ENCODE assay signal across 8 cellular contexts in the genomic region with DNA sequence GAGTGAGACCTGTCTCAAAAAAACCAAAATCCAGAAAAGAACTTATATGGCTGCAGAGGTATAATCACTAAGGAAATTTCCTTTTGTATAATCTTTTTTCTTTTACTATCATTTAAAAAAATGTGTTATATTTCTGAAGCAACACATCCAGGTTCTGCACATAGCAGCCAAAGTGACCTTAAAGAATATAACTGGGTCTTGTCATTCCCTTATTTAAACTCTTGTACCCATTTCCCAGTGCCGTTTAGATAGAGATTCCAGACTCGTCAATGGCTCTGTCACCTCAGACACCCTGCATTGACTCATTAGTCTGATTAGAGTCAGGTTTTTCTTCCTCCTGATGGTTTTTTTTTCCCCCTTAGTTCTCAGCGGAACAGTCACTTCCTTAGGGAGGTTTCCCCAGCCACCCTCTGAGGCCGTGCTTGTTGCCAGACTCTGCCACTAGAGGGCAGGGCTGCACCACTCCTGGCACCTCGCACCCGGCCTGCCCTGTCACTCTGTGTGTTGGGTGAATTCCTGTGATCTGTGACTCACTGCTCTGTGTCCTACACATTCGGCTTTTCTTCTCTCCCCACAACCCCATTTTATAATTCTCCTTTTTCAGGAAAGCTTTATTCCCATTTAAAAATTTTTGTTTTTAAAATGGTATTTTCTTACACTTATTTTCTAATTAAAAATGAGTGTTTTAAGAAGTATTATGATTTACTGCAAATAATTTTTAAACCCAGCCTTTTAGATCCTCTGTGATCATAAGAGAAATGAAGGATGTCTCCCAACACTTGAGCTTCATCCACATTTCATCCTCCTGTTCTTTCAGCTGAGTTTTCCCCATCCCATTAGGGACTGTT. TPM values are rescaled to one million over a fixed set of nuclear protein-coding genes. Genes with fewer than 3 reads are reported as not detected.
DNase-seq lines count a peak whose midpoint lies in the region; ATAC-seq, FAIRE-seq and TF ChIP-seq lines count a peak whose summit lies in the region.

No MANE protein-coding gene starts in this region.

- FAIRE-seq in astrocyte (lab: Jason Lieb, UNC) = peak; percentile 67

- peak overlapping the region; percentile 59 for H3K27ac Mint-ChIP-seq in astrocyte (ENCODE audit: unreplicated experiment)

- peak overlapping the region; percentile 4 for H3K4me2 ChIP-seq in astrocyte (ENCODE audit: low read length)

- no peaks in the 10 kb centered on the region for H3K9me3 Mint-ChIP-seq in astrocyte (ENCODE audit: unreplicated experiment)

- no peak for TF ChIP-seq POLR2A in sigmoid colon (IDR thresholded peaks at IDR 0.05)

- H3K4me3 ChIP-seq in GM12875 (ENCODE audit: low read depth, low read length) (no peak overlapping the region), astrocyte (ENCODE audit: insufficient read depth, low read depth, low read length) (no peak overlapping the region), sigmoid colon (no peak overlapping the region)

- TF ChIP-seq EP300 in sigmoid colon (IDR thresholded peaks at IDR 0.05) = no peak

- H3K4me1 ChIP-seq in astrocyte (ENCODE audit: insufficient read depth, low read length) (peaks cover 17% of the 10 kb centered on the region), sigmoid colon (peaks cover 0 to 20% (median 15%) of the 10 kb centered on the region in 4 donors)

- no peaks in the 10 kb centered on the region for H3K27me3 ChIP-seq in astrocyte (ENCODE audit: insufficient read depth, low read length)
- H3K27me3 ChIP-seq in sigmoid colon = no peaks in the 10 kb centered on the region

- H3K27ac ChIP-seq in astrocyte (ENCODE audit: low read depth, low read length) (peak overlapping the region; percentile 70), sigmoid colon (peak overlapping the region; percentile 36 to 79 (median 56))

- peaks cover 45% of the 10 kb centered on the region for H4K20me1 ChIP-seq in astrocyte (ENCODE audit: insufficient read depth, low read length)

- peaks cover 12% of the 10 kb centered on the region for H3K79me2 ChIP-seq in astrocyte (ENCODE audit: insufficient read depth, low read length)

- peaks cover 34% of the 10 kb centered on the region for H3K36me3 Mint-ChIP-seq in astrocyte (ENCODE audit: low read depth, unreplicated experiment)

- H3K27me3 Mint-ChIP-seq in astrocyte (ENCODE audit: low read depth, unreplicated experiment) = no peaks in the 10 kb centered on the region

- H3K9me3 ChIP-seq in astrocyte (ENCODE audit: insufficient read depth, low read depth, low read length) = no peaks in the 10 kb centered on the region
- H3K9me3 ChIP-seq in sigmoid colon = no peaks in the 10 kb centered on the region

- peak; percentile 98 for TF ChIP-seq CTCF in GM12875 (IDR thresholded peaks at IDR 0.05; ENCODE audit: borderline replicate concordance, insufficient read depth, low read depth, low read length)
- peak; percentile 96 for TF ChIP-seq CTCF in astrocyte (IDR thresholded peaks at IDR 0.05; ENCODE audit: insufficient read depth, low read depth, low read length)
- TF ChIP-seq CTCF in sigmoid colon (IDR thresholded peaks at IDR 0.05) = peak; percentile 86 to 95 (median 93)

- no peak overlapping the region for H3K4me3 Mint-ChIP-seq in astrocyte (ENCODE audit: unreplicated experiment)

- H3K36me3 ChIP-seq in astrocyte (ENCODE audit: insufficient read depth, low read length) (peaks cover 19% of the 10 kb centered on the region), sigmoid colon (peaks cover 0 to 58% (median 9%) of the 10 kb centered on the region in 4 donors)

- H3K9ac ChIP-seq in astrocyte (ENCODE audit: low read length) = peak overlapping the region; percentile 27

- ATAC-seq in HG02571 (IDR thresholded peaks at IDR 0.05; ENCODE audit: unreplicated experiment) (peak; percentile 93), HG02970 (IDR thresholded peaks at IDR 0.05; ENCODE audit: low FRiP score, unreplicated experiment) (no peak)

- DNase-seq in NCI-H1092 (lab: John Stamatoyannopoulos, UW) (peak; percentile 17), T1000 (lab: John Stamatoyannopoulos, UW) (peak; percentile 84), astrocyte (ENCODE audit: low read depth) (peak; percentile 76), hepatic stellate cell (ENCODE audit: low spot score) (peak; percentile 94), sigmoid colon (peak; percentile 94)

- no peak overlapping the region for H2AFZ ChIP-seq in astrocyte (ENCODE audit: low read depth, low read length)

- peaks cover 16% of the 10 kb centered on the region for H3K4me1 Mint-ChIP-seq in astrocyte (ENCODE audit: low read depth, unreplicated experiment)

- intact Hi-C loops in sigmoid colon (cut with DNase I) = loop anchor here (1.0 to 5.0 kb wide), 4 partner anchors 16 to 336 kb away; a partner anchor contains a TSS

- 3 to 5% methylated on average over 7 of the region's 7 CpGs for WGBS in sigmoid colon, 2 donors

RNA-seq across cellular contexts. Expression of a gene that starts 32.1 kb away (rescaled TPM):
- total RNA-seq in astrocyte = 62.8 and 65.2 TPM in 2 replicates
- 10 to 100 TPM; 17.0 to 41.5 (median 26.5) TPM for total RNA-seq in sigmoid colon
- polyA plus RNA-seq in sigmoid colon = 10 to 100 TPM in 1 of 3 donors, 1 to 10 TPM in 2; 6.5 to 29.4 (median 7.8) TPM

RNA-seq across cellular contexts. Expression of a gene that starts 32.2 kb away (rescaled TPM):
- total RNA-seq in astrocyte (not detected in 2 replicates), sigmoid colon (not detected)
- polyA plus RNA-seq in sigmoid colon = not detected

Comparison
In these comparisons a context has a peak if more than half of its experiments do, and no peak if none do; other contexts are left out.
1. DNase-seq: peak in every context shown above with its lines; median percentile 94 in hepatic stellate cell; 94 in sigmoid colon; 84 in T1000; 76 in astrocyte; 17 in NCI-H1092.